Comparison of ENCODE assay signal across 21 cellular contexts in the genomic region with DNA sequence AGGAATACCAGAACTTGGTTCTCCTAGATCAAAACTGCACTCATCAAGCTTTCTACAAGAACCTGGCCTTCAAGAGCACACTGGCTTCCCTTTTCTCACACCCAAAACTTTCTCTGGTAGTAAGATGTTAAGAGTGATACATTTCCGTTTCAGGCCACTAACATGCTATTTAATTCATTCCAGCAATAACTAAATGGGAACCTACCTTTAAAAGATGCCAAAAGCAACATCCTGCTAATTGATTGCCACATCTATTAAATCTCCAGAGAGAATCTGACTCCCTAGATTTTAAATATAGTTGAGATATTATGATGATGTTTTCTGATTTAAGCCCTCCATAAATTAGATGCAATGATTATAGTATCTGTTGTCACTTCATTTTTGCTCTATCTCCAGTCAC.
"Had no signal": no experiment of that assay in that cellular context is flagged by ENCODE, and none has a peak within 500 bp of the region (broad histone marks: within the 10 kb centered on the region; RNA-seq: fewer than 3 reads in every experiment).

No MANE protein-coding gene starts in this region.

- H3K27ac ChIP-seq: coronary artery, left ventricle myocardium inferior, lower lobe of right lung, neutrophil, parathyroid adenoma, sigmoid colon, stomach, tibial artery had no signal

- H3K9me3 ChIP-seq: left ventricle myocardium inferior, lower lobe of right lung, neutrophil, sigmoid colon, stomach, tibial artery had no signal

- H3K27me3 ChIP-seq: neutrophil, sigmoid colon, stomach, tibial artery had no signal

- H3K4me1 ChIP-seq: lower lobe of right lung, parathyroid adenoma, stomach, tibial artery had no signal

- DNase-seq: central memory CD4-positive, alpha-beta T cell; effector memory CD8-positive, alpha-beta T cell; foreskin melanocyte; hypothalamus; immature natural killer cell; islet precursor cell; kidney glomerular epithelial cell; left colon; left ventricle myocardium inferior; lower lobe of right lung; sigmoid colon; stimulated activated CD4-positive, alpha-beta T cell treated with anti-CD3 and anti-CD28 coated beads, Interleukin-2, amount 100 ng/mL, for 24 hours; stimulated activated CD4-positive, alpha-beta T cell treated with anti-CD3 and anti-CD28 coated beads, Interleukin-4, amount 100 ng/mL, for 24 hours; stimulated activated naive CD4-positive, alpha-beta T cell treated with Interleukin-2 at 50 U/mL for 16 hours; stomach; tibial artery had no signal

- ATAC-seq: effector memory CD8-positive, alpha-beta T cell; left colon; lower lobe of right lung; natural killer cell treated with Interleukin-12 subunit alpha and Interleukin-12 subunit beta and Interleukin-15 and Interleukin-18, amount 100 ng/mL, for 72 hours; stimulated activated effector memory CD8-positive, alpha-beta T cell treated with anti-CD3 and anti-CD28 coated beads, Interleukin-12 subunit alpha, Interleukin-12 subunit beta, amount 100 ng/mL, for 72 hours had no signal

- H3K36me3 ChIP-seq: neutrophil had no signal

- H3K4me3 ChIP-seq: coronary artery, left ventricle myocardium inferior, lower lobe of right lung, sigmoid colon, stomach, tibial artery had no signal
